In the genomic region with DNA sequence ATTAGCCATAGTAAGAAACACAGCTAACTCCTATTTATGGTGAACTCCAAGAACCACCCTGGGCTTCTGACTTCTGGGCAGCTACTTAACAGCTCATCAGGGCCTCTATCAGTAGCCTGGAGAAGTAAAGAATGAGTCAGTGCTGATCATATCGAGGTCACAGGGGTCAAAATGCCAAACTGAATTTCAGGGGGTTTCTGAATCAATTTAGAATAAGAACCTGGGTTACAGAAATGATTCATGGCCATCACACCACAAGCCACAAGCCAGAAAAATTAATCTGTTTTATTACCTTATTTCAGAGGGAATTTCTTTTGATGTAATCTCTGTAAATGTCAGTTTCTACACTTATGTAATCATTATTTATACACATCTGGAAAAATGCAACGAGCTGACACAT, we compare ENCODE assay signal across 12 cellular contexts.
DNase-seq lines count a peak whose midpoint lies in the region; ATAC-seq and TF ChIP-seq lines count a peak whose summit lies in the region.
"Had no signal": no experiment of that assay in that cellular context is flagged by ENCODE, and none has a peak within 500 bp of the region (broad histone marks: within the 10 kb centered on the region; RNA-seq: fewer than 3 reads in every experiment).

No MANE protein-coding gene starts in this region.

- H3K4me1 ChIP-seq in thyroid gland (peaks cover 0 to 7% of the 10 kb centered on the region in 2 donors), OCI-LY7 (ENCODE audit: insufficient read depth, low read length, poor library complexity, severe bottlenecking) (no peaks in the 10 kb centered on the region)
- H3K4me1 ChIP-seq: right lobe of liver had no signal

- TF ChIP-seq POLR2A in thyroid gland (IDR thresholded peaks at IDR 0.05), result no peak

- POLR2A ChIA-PET in activated CD8-positive, alpha-beta T cell treated with anti-CD3 and anti-CD28 coated beads for 36 hours (lab: Charles Lee), result no interaction called here
- POLR2A ChIA-PET in activated CD8-positive, alpha-beta T cell treated with anti-CD3 and anti-CD28 coated beads, Interleukin-2, amount 10 ng/mL, durations not matched to agents 7 days and 5 days (lab: Charles Lee), result no interaction called here
- POLR2A ChIA-PET in OCI-LY7 (lab: Charles Lee), result interaction anchor here (0.6 kb wide), 2 partner anchors 10 to 649 kb away, joined by 3 read pairs; no protein-coding TSS in a partner anchor

- H3K4me2 ChIP-seq in OCI-LY7 (ENCODE audit: low read length), result no peak overlapping the region

- H3K79me2 ChIP-seq in OCI-LY7 (ENCODE audit: insufficient read depth, low read depth, low read length), result no peaks in the 10 kb centered on the region

- H3K4me3 ChIP-seq in thyroid gland (replicated peaks in 1 of 3) (no peak overlapping the region), OCI-LY7 (ENCODE audit: low read depth, low read length, poor library complexity, severe bottlenecking) (no peak overlapping the region)
- H3K4me3 ChIP-seq: right lobe of liver had no signal

- H3K4me1 Mint-ChIP-seq in activated CD8-positive, alpha-beta T cell treated with anti-CD3 and anti-CD28 coated beads for 36 hours (ENCODE audit: low read depth), result peaks cover 43% of the 10 kb centered on the region
- H3K4me1 Mint-ChIP-seq in activated CD8-positive, alpha-beta T cell treated with anti-CD3 and anti-CD28 coated beads, Interleukin-2, amount 10 ng/mL, durations not matched to agents 7 days and 5 days (ENCODE audit: low read depth), result peaks cover 34% of the 10 kb centered on the region

- H3K27ac Mint-ChIP-seq in activated CD8-positive, alpha-beta T cell treated with anti-CD3 and anti-CD28 coated beads for 36 hours, result no peak overlapping the region
- no peak overlapping the region for H3K27ac Mint-ChIP-seq in activated CD8-positive, alpha-beta T cell treated with anti-CD3 and anti-CD28 coated beads, Interleukin-2, amount 10 ng/mL, durations not matched to agents 7 days and 5 days
- H3K27ac Mint-ChIP-seq: T-helper 1 cell treated with Interleukin-12 subunit alpha and Interleukin-12 subunit beta and Interleukin-4 antibody, amounts not matched to agents 30 μg/mL and 1 μg/mL, for 36 hours had no signal

- ATAC-seq in activated CD8-positive, alpha-beta T cell treated with anti-CD3 and anti-CD28 coated beads for 36 hours, result peak; percentile 87
- ATAC-seq in activated CD8-positive, alpha-beta T cell treated with anti-CD3 and anti-CD28 coated beads, Interleukin-2, amount 10 ng/mL, durations not matched to agents 7 days and 5 days, result no peak
- peak; percentile 49 for ATAC-seq in HG02623 (IDR thresholded peaks at IDR 0.05; ENCODE audit: unreplicated experiment)
- ATAC-seq: left lobe of liver had no signal

- no peak for TF ChIP-seq CTCF in activated CD8-positive, alpha-beta T cell treated with anti-CD3 and anti-CD28 coated beads for 36 hours (IDR thresholded peaks at IDR 0.05)
- TF ChIP-seq CTCF in thyroid gland (IDR thresholded peaks at IDR 0.05) (no peak), OCI-LY7 (conservative IDR thresholded peaks at IDR 0.05; ENCODE audit: low read length) (no peak)

- H3K27ac ChIP-seq in thyroid gland (no peak overlapping the region), OCI-LY7 (ENCODE audit: low read depth, low read length, poor library complexity, severe bottlenecking) (no peak overlapping the region)
- H3K27ac ChIP-seq: right lobe of liver had no signal

- no peaks in the 10 kb centered on the region for H3K9me2 ChIP-seq in OCI-LY7 (ENCODE audit: insufficient read depth, low read length)

- 76% methylated on average over 2 of the region's 2 CpGs for WGBS in thyroid gland, 2 donors

- H3K9me3 Mint-ChIP-seq in activated CD8-positive, alpha-beta T cell treated with anti-CD3 and anti-CD28 coated beads for 36 hours, result no peaks in the 10 kb centered on the region
- H3K9me3 Mint-ChIP-seq in activated CD8-positive, alpha-beta T cell treated with anti-CD3 and anti-CD28 coated beads, Interleukin-2, amount 10 ng/mL, durations not matched to agents 7 days and 5 days (ENCODE audit: insufficient read depth), result no peaks in the 10 kb centered on the region
- H3K9me3 Mint-ChIP-seq: T-helper 1 cell treated with Interleukin-12 subunit alpha and Interleukin-12 subunit beta and Interleukin-4 antibody, amounts not matched to agents 30 μg/mL and 1 μg/mL, for 36 hours had no signal

- intact Hi-C loops in activated CD8-positive, alpha-beta T cell treated with anti-CD3 and anti-CD28 coated beads for 36 hours (cut with micrococcal nuclease), result no loop called here
- intact Hi-C loops in thyroid gland (cut with DNase I), result no loop called here
- intact Hi-C loops in OCI-LY7 (cut with micrococcal nuclease; ENCODE audit: unreplicated experiment), result no loop called here

- peaks cover 3% of the 10 kb centered on the region for H3K27me3 ChIP-seq in thyroid gland
- H3K27me3 ChIP-seq: right lobe of liver had no signal

- BruUV-seq in OCI-LY7 (replicated peaks; lab: Mats Ljungman, UMichigan), result no TSS peak

- H3K4me3 Mint-ChIP-seq in activated CD8-positive, alpha-beta T cell treated with anti-CD3 and anti-CD28 coated beads for 36 hours, result no peak overlapping the region
- H3K4me3 Mint-ChIP-seq in activated CD8-positive, alpha-beta T cell treated with anti-CD3 and anti-CD28 coated beads, Interleukin-2, amount 10 ng/mL, durations not matched to agents 7 days and 5 days, result no peak overlapping the region
- H3K4me3 Mint-ChIP-seq: T-helper 1 cell treated with Interleukin-12 subunit alpha and Interleukin-12 subunit beta and Interleukin-4 antibody, amounts not matched to agents 30 μg/mL and 1 μg/mL, for 36 hours had no signal

- no peaks in the 10 kb centered on the region for H3K27me3 Mint-ChIP-seq in activated CD8-positive, alpha-beta T cell treated with anti-CD3 and anti-CD28 coated beads for 36 hours
- H3K27me3 Mint-ChIP-seq in activated CD8-positive, alpha-beta T cell treated with anti-CD3 and anti-CD28 coated beads, Interleukin-2, amount 10 ng/mL, durations not matched to agents 7 days and 5 days (ENCODE audit: low read depth), result no peaks in the 10 kb centered on the region

- peak; percentile 55 for DNase-seq in activated CD8-positive, alpha-beta T cell treated with anti-CD3 and anti-CD28 coated beads for 36 hours
- DNase-seq in activated CD8-positive, alpha-beta T cell treated with anti-CD3 and anti-CD28 coated beads, Interleukin-2, amount 10 ng/mL, durations not matched to agents 7 days and 5 days, result no peak
- DNase-seq in OCI-M1 (lab: John Stamatoyannopoulos, UW) (peak; percentile 17), kidney tubule cell (ENCODE audit: low spot score) (peak; percentile 32), DMS53 (lab: John Stamatoyannopoulos, UW) (no peak), thyroid gland (no peak), OCI-LY7 (ENCODE audit: low spot score) (no peak)
- DNase-seq: NCI-H446, right lobe of liver had no signal

- H3K36me3 ChIP-seq in thyroid gland (no peaks in the 10 kb centered on the region), OCI-LY7 (ENCODE audit: insufficient read depth, low read length) (peaks cover 35% of the 10 kb centered on the region)
- H3K36me3 ChIP-seq: right lobe of liver had no signal

- H4K20me1 ChIP-seq in OCI-LY7 (ENCODE audit: insufficient read depth, low read length), result no peaks in the 10 kb centered on the region

- peaks cover 14% of the 10 kb centered on the region for H3K36me3 Mint-ChIP-seq in activated CD8-positive, alpha-beta T cell treated with anti-CD3 and anti-CD28 coated beads for 36 hours (ENCODE audit: low read depth)
- H3K36me3 Mint-ChIP-seq in activated CD8-positive, alpha-beta T cell treated with anti-CD3 and anti-CD28 coated beads, Interleukin-2, amount 10 ng/mL, durations not matched to agents 7 days and 5 days (ENCODE audit: low read depth), result peaks cover under 1% of the 10 kb centered on the region

- H2AFZ ChIP-seq in OCI-LY7 (ENCODE audit: low read length), result no peak overlapping the region

- CTCF ChIA-PET in activated CD8-positive, alpha-beta T cell treated with anti-CD3 and anti-CD28 coated beads for 36 hours (lab: Charles Lee), result interaction anchor here (0.7 to 1.6 kb wide), 3 partner anchors 39 to 61 kb away, joined by 3 to 4 read pairs (median 4); no protein-coding TSS in a partner anchor
- CTCF ChIA-PET in activated CD8-positive, alpha-beta T cell treated with anti-CD3 and anti-CD28 coated beads, Interleukin-2, amount 10 ng/mL, durations not matched to agents 7 days and 5 days (lab: Charles Lee), result interaction anchor here (1.6 kb wide), 1 partner anchor 158 kb away, joined by 7 read pairs; no protein-coding TSS in a partner anchor
- CTCF ChIA-PET in OCI-LY7 (lab: Charles Lee; ENCODE audit: unreplicated experiment), result no interaction called here

- no peaks in the 10 kb centered on the region for H3K9me3 ChIP-seq in thyroid gland
- no peaks in the 10 kb centered on the region for H3K9me3 ChIP-seq in OCI-LY7 (ENCODE audit: low read length)
- H3K9me3 ChIP-seq: right lobe of liver had no signal

Comparison
In these comparisons a context has a peak if more than half of its experiments do, and no peak if none do; other contexts are left out.
1. DNase-seq: peak in activated CD8-positive, alpha-beta T cell treated with anti-CD3 and anti-CD28 coated beads for 36 hours (single experiment), OCI-M1 (single experiment) and kidney tubule cell (single experiment); none in activated CD8-positive, alpha-beta T cell treated with anti-CD3 and anti-CD28 coated beads, Interleukin-2, amount 10 ng/mL, durations not matched to agents 7 days and 5 days (single experiment), DMS53 (single experiment), thyroid gland (0 of 2) and OCI-LY7 (single experiment).